Comparison of ENCODE assay signal across 14 cellular contexts in genomic region chr2:239821694-239822075, GRCh38.
"Had no signal": no experiment of that assay in that cellular context is flagged by ENCODE, and none has a peak within 500 bp of the region (broad histone marks: within the 10 kb centered on the region; RNA-seq: fewer than 3 reads in every experiment).

No MANE protein-coding gene starts in this region.

- H3K27ac ChIP-seq: cardiac muscle cell, esophagus squamous epithelium had no signal

- ATAC-seq: T-cell had no signal

- DNase-seq: activated CD4-positive, alpha-beta T cell treated with anti-CD3 and anti-CD28 coated beads for 4 hours; activated T-cell treated with anti-CD3 and anti-CD28 coated beads, Interleukin-2, amount 50 U/mL, for 1 hour; esophagus squamous epithelium; hippocampal formation; mesenchymal stem cell; SHP77; SK-N-SH; stimulated activated CD4-positive, alpha-beta T cell treated with anti-CD3 and anti-CD28 coated beads, Interleukin-4, amount 100 ng/mL, for 4 hours; T-helper 9 cell had no signal

- H3K36me3 Mint-ChIP-seq: activated naive CD4-positive, alpha-beta T cell treated with anti-CD3 and anti-CD28 coated beads, Interleukin-2, amount 50 U/mL, for 24 hours; T-cell had no signal

- H3K4me3 Mint-ChIP-seq: activated naive CD4-positive, alpha-beta T cell treated with anti-CD3 and anti-CD28 coated beads, Interleukin-2, amount 50 U/mL, for 24 hours; nephron; T-cell had no signal

- H3K4me1 ChIP-seq: adrenal gland had no signal

- H3K4me1 Mint-ChIP-seq: activated naive CD4-positive, alpha-beta T cell treated with anti-CD3 and anti-CD28 coated beads, Interleukin-2, amount 50 U/mL, for 24 hours had no signal

- H3K27me3 ChIP-seq: adrenal gland, cardiac muscle cell had no signal

- H3K9me2 ChIP-seq: SK-N-SH had no signal

- H3K9me3 ChIP-seq: adrenal gland, esophagus squamous epithelium, SK-N-SH had no signal

- H3K4me3 ChIP-seq: adrenal gland, cardiac muscle cell, esophagus squamous epithelium had no signal

- H3K27ac Mint-ChIP-seq: activated naive CD4-positive, alpha-beta T cell treated with anti-CD3 and anti-CD28 coated beads, Interleukin-2, amount 50 U/mL, for 24 hours; nephron; T-cell had no signal

- H3K36me3 ChIP-seq: adrenal gland, cardiac muscle cell, esophagus squamous epithelium had no signal

- H3K9me3 Mint-ChIP-seq: activated naive CD4-positive, alpha-beta T cell treated with anti-CD3 and anti-CD28 coated beads, Interleukin-2, amount 50 U/mL, for 24 hours; nephron; T-cell had no signal

- H3K4me2 ChIP-seq: SK-N-SH had no signal
